ENCODE assay signal across 10 cellular contexts in genomic region chr4:174096999-174097398, GRCh38.
"Had no signal": no experiment of that assay in that cellular context is flagged by ENCODE, and none has a peak within 500 bp of the region (broad histone marks: within the 10 kb centered on the region; RNA-seq: fewer than 3 reads in every experiment).

No MANE protein-coding gene starts in this region.

- H2AFZ ChIP-seq: GM23248 had no signal

- H3K27ac Mint-ChIP-seq: HFFc6, IgD-negative memory B cell had no signal

- DNase-seq: GM23248, GOT3, H7, HFFc6, KBM-7 had no signal

- H3K4me1 Mint-ChIP-seq: IgD-negative memory B cell had no signal

- H3K9ac ChIP-seq: GM23248 had no signal

- H3K36me3 ChIP-seq: HAP-1 had no signal

- H3K36me3 Mint-ChIP-seq: IgD-negative memory B cell had no signal

- H3K27me3 Mint-ChIP-seq: IgD-negative memory B cell had no signal

- H3K27ac ChIP-seq: GM23248, HL-60 had no signal

- H3K4me1 ChIP-seq: HAP-1 had no signal

- ATAC-seq: HCT116, HepG2 had no signal

- H3K4me3 ChIP-seq: GM23248, HAP-1 had no signal

- H3K4me3 Mint-ChIP-seq: HFFc6, IgD-negative memory B cell had no signal

- H3K9me3 ChIP-seq: HAP-1 had no signal
